In genomic region chr1:212127219-212127618, GRCh38 we compare ENCODE assay signal across 30 cellular contexts.
"Had no signal": no experiment of that assay in that cellular context is flagged by ENCODE, and none has a peak within 500 bp of the region (broad histone marks: within the 10 kb centered on the region; RNA-seq: fewer than 3 reads in every experiment).

No MANE protein-coding gene starts in this region.

- H3K27ac ChIP-seq: esophagus muscularis mucosa, pancreas, prostate gland, sigmoid colon, uterus had no signal

- H3K36me3 Mint-ChIP-seq: activated naive CD8-positive, alpha-beta T cell; naive thymus-derived CD8-positive, alpha-beta T cell; stimulated activated memory B cell treated with anti-CD40 and anti-IgM and Interleukin-4, amounts not matched to agents 10 μg/mL and 1 μg/mL and 100 μg/mL, for 72 hours; type B pancreatic cell had no signal

- H3K36me3 ChIP-seq: esophagus muscularis mucosa, pancreas, prostate gland, sigmoid colon, uterus had no signal

- H3K9me3 ChIP-seq: esophagus muscularis mucosa, pancreas, prostate gland, sigmoid colon, uterus had no signal

- ATAC-seq: activated T-cell treated with anti-CD3 and anti-CD28 coated beads, Interleukin-2, amount 50 U/mL, for 72 hours; naive thymus-derived CD8-positive, alpha-beta T cell; pancreas; stimulated activated memory B cell treated with anti-CD40 and anti-IgM and Interleukin-4, amounts not matched to agents 10 μg/mL and 1 μg/mL and 100 μg/mL, for 72 hours; stimulated activated naive CD8-positive, alpha-beta T cell treated with anti-CD3 and anti-CD28 coated beads, Interleukin-15, amount 100 ng/mL, for 72 hours; T-helper 17 cell had no signal

- H3K4me3 ChIP-seq: esophagus muscularis mucosa, pancreas, prostate gland, sigmoid colon, uterus had no signal

- H3K4me3 Mint-ChIP-seq: activated B cell treated with CpG ODN at 0.5 μM for 24 hours; activated naive CD8-positive, alpha-beta T cell; activated T-cell treated with anti-CD3 and anti-CD28 coated beads, Interleukin-2, amount 50 U/mL, for 72 hours; central memory CD8-positive, alpha-beta T cell; dendritic cell treated with granulocyte-macrophage colony-stimulating factor and Interleukin-4, amounts not matched to agents 40 ng/mL and 50 ng/mL, for 4 days; naive thymus-derived CD8-positive, alpha-beta T cell; stimulated activated memory B cell treated with anti-CD40 and anti-IgM and Interleukin-4, amounts not matched to agents 10 μg/mL and 1 μg/mL and 100 μg/mL, for 72 hours; stimulated activated naive CD8-positive, alpha-beta T cell treated with anti-CD3 and anti-CD28 coated beads, Interleukin-15, amount 100 ng/mL, for 72 hours; T-helper 17 cell; type B pancreatic cell had no signal

- H3K27me3 ChIP-seq: esophagus muscularis mucosa, pancreas, sigmoid colon, uterus had no signal

- DNase-seq: activated B cell treated with CpG ODN at 0.5 μM for 24 hours; activated CD4-positive, alpha-beta T cell treated with anti-CD3 and anti-CD28 coated beads for 4 hours; activated CD4-positive, alpha-beta T cell treated with anti-CD3 and anti-CD28 coated beads, Interleukin-2, amount 50 U/mL, for 4 hours; activated effector memory CD4-positive, alpha-beta T cell treated with Interleukin-2 at 50 U/mL for 16 hours; activated naive CD4-positive, alpha-beta T cell treated with Interleukin-2 at 50 U/mL for 16 hours; activated T-cell treated with anti-CD3 and anti-CD28 coated beads for 4 hours; activated T-cell treated with anti-CD3 and anti-CD28 coated beads, Interleukin-2, amount 50 U/mL, for 72 hours; anterior cingulate cortex; glutamatergic neuron; naive thymus-derived CD8-positive, alpha-beta T cell; nucleus accumbens; pancreas; sigmoid colon; small intestine; stimulated activated CD4-positive, alpha-beta T cell treated with anti-CD3 and anti-CD28 coated beads, Interleukin-1b, Interleukin-23, amount 100 ng/mL, for 48 hours; stimulated activated CD4-positive, alpha-beta T cell treated with anti-CD3 and anti-CD28 coated beads, Interleukin-4, amount 100 ng/mL, for 4 hours; stimulated activated CD8-positive, alpha-beta memory T cell treated with anti-CD3 and anti-CD28 coated beads, Interleukin-4, amount 100 ng/mL, for 48 hours; stimulated activated naive CD8-positive, alpha-beta T cell treated with anti-CD3 and anti-CD28 coated beads, Interleukin-15, amount 100 ng/mL, for 72 hours; substantia nigra; T-helper 17 cell; T1000; uterus had no signal

- H3K27ac Mint-ChIP-seq: activated B cell treated with CpG ODN at 0.5 μM for 24 hours; activated naive CD8-positive, alpha-beta T cell; activated T-cell treated with anti-CD3 and anti-CD28 coated beads, Interleukin-2, amount 50 U/mL, for 72 hours; dendritic cell treated with granulocyte-macrophage colony-stimulating factor and Interleukin-4, amounts not matched to agents 40 ng/mL and 50 ng/mL, for 4 days; naive thymus-derived CD8-positive, alpha-beta T cell; stimulated activated memory B cell treated with anti-CD40 and anti-IgM and Interleukin-4, amounts not matched to agents 10 μg/mL and 1 μg/mL and 100 μg/mL, for 72 hours; stimulated activated naive CD8-positive, alpha-beta T cell treated with anti-CD3 and anti-CD28 coated beads, Interleukin-15, amount 100 ng/mL, for 72 hours; T-helper 17 cell; type B pancreatic cell had no signal

- H3K27me3 Mint-ChIP-seq: activated B cell treated with CpG ODN at 0.5 μM for 24 hours; activated naive CD8-positive, alpha-beta T cell; central memory CD8-positive, alpha-beta T cell; dendritic cell treated with granulocyte-macrophage colony-stimulating factor and Interleukin-4, amounts not matched to agents 40 ng/mL and 50 ng/mL, for 4 days; stimulated activated memory B cell treated with anti-CD40 and anti-IgM and Interleukin-4, amounts not matched to agents 10 μg/mL and 1 μg/mL and 100 μg/mL, for 72 hours; stimulated activated naive CD8-positive, alpha-beta T cell treated with anti-CD3 and anti-CD28 coated beads, Interleukin-15, amount 100 ng/mL, for 72 hours; T-helper 17 cell; type B pancreatic cell had no signal

- H3K9me3 Mint-ChIP-seq: activated B cell treated with CpG ODN at 0.5 μM for 24 hours; activated T-cell treated with anti-CD3 and anti-CD28 coated beads, Interleukin-2, amount 50 U/mL, for 72 hours; central memory CD8-positive, alpha-beta T cell; dendritic cell treated with granulocyte-macrophage colony-stimulating factor and Interleukin-4, amounts not matched to agents 40 ng/mL and 50 ng/mL, for 4 days; naive thymus-derived CD8-positive, alpha-beta T cell; stimulated activated naive CD8-positive, alpha-beta T cell treated with anti-CD3 and anti-CD28 coated beads, Interleukin-15, amount 100 ng/mL, for 72 hours; type B pancreatic cell had no signal

- H3K4me1 ChIP-seq: pancreas, prostate gland, sigmoid colon, uterus had no signal

- H3K4me1 Mint-ChIP-seq: activated B cell treated with CpG ODN at 0.5 μM for 24 hours; central memory CD8-positive, alpha-beta T cell; stimulated activated memory B cell treated with anti-CD40 and anti-IgM and Interleukin-4, amounts not matched to agents 10 μg/mL and 1 μg/mL and 100 μg/mL, for 72 hours had no signal

- FAIRE-seq: bronchial epithelial cell, pancreas, small intestine had no signal
